In the genomic region with DNA sequence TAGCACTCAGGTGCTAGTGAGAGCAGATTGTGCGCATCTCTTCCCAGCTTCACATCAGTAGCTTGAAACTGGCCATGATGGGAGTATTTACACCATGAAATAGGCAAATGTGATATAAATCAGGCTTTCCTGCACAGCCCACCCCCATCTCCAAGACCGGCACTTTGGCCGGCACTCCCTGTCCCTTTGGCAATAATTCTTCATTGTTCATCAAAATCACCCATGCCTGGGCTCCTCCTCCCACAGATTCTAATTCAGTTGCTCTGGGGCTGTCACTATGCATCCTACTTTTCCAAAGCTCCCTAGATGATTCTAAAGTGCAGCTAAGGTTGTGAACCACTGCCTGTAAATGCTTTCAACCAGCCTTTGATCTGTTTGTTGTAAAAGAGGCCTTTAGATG, we compare ENCODE assay signal across 38 cellular contexts.
"Had no signal": no experiment of that assay in that cellular context is flagged by ENCODE, and none has a peak within 500 bp of the region (broad histone marks: within the 10 kb centered on the region; RNA-seq: fewer than 3 reads in every experiment).

No MANE protein-coding gene starts in this region.

- ATAC-seq: activated CD8-positive, alpha-beta T cell treated with anti-CD3 and anti-CD28 coated beads for 36 hours; activated naive CD4-positive, alpha-beta T cell treated with anti-CD3 and anti-CD28 coated beads, Interleukin-2, amount 50 U/mL, for 72 hours; activated T-cell treated with anti-CD3 and anti-CD28 coated beads, Interleukin-2, amount 50 U/mL, for 4 hours; activated T-cell treated with anti-CD3 and anti-CD28 coated beads, Interleukin-2, amount 50 U/mL, for 72 hours; activated T-helper 17 cell treated with anti-CD3 and anti-CD28 coated beads, Interleukin-2, amount 50 U/mL, for 72 hours; body of pancreas had no signal

- H3K27me3 ChIP-seq: adrenal gland, body of pancreas, breast epithelium had no signal

- DNase-seq: activated B cell treated with CpG ODN at 0.5 μM for 24 hours; activated CD4-positive, alpha-beta memory T cell treated with anti-CD3 and anti-CD28 coated beads for 36 hours; activated CD4-positive, alpha-beta T cell treated with anti-CD3 and anti-CD28 coated beads for 4 hours; activated CD4-positive, alpha-beta T cell treated with anti-CD3 and anti-CD28 coated beads, Interleukin-2, amount 10 ng/mL, durations not matched to agents 24 days and 14 days; activated CD4-positive, alpha-beta T cell treated with anti-CD3 and anti-CD28 coated beads, Interleukin-2, amount 50 U/mL, for 1 hour; activated CD4-positive, alpha-beta T cell treated with anti-CD3 and anti-CD28 coated beads, Interleukin-2, amount 50 U/mL, for 4 hours; activated CD4-positive, CD25-positive, alpha-beta regulatory T cell treated with anti-CD3 and anti-CD28 coated beads, Interleukin-2, amount 50 U/mL, for 72 hours; activated CD8-positive, alpha-beta memory T cell treated with anti-CD3 and anti-CD28 coated beads, Interleukin-2, amount 50 U/mL, for 4 hours; activated CD8-positive, alpha-beta T cell treated with anti-CD3 and anti-CD28 coated beads for 36 hours; activated effector memory CD4-positive, alpha-beta T cell treated with anti-CD3 and anti-CD28 coated beads, Interleukin-2, amount 50 U/mL, for 16 hours; activated gamma-delta T cell treated with Interleukin-2 at 50 U/mL for 16 hours; activated naive CD4-positive, alpha-beta T cell; activated naive CD4-positive, alpha-beta T cell treated with anti-CD3 and anti-CD28 coated beads for 36 hours; activated naive CD4-positive, alpha-beta T cell treated with anti-CD3 and anti-CD28 coated beads, Interleukin-2, amount 50 U/mL, for 16 hours; activated naive CD8-positive, alpha-beta T cell treated with anti-CD3 and anti-CD28 coated beads for 36 hours; activated T-cell treated with anti-CD3 and anti-CD28 coated beads for 4 hours; activated T-cell treated with anti-CD3 and anti-CD28 coated beads, Interleukin-2, amount 50 U/mL, for 1 hour; activated T-cell treated with anti-CD3 and anti-CD28 coated beads, Interleukin-2, amount 50 U/mL, for 4 hours; activated T-cell treated with anti-CD3 and anti-CD28 coated beads, Interleukin-2, amount 50 U/mL, for 72 hours; adrenal gland; amniotic stem cell; aorta; body of pancreas; brain microvascular endothelial cell; caudate nucleus; cerebellar nuclear complex; T-helper 1 cell; T-helper 2 cell; T-helper 9 cell had no signal

- H3K4me3 Mint-ChIP-seq: activated B cell treated with CpG ODN at 0.5 μM for 24 hours; activated CD4-positive, alpha-beta memory T cell treated with anti-CD3 and anti-CD28 coated beads for 36 hours; activated CD4-positive, alpha-beta T cell treated with anti-CD3 and anti-CD28 coated beads, Interleukin-2, amount 10 ng/mL, durations not matched to agents 24 days and 14 days; activated CD8-positive, alpha-beta T cell treated with anti-CD3 and anti-CD28 coated beads for 36 hours; activated naive CD4-positive, alpha-beta T cell treated with anti-CD3 and anti-CD28 coated beads for 36 hours; activated naive CD8-positive, alpha-beta T cell treated with anti-CD3 and anti-CD28 coated beads for 36 hours; activated T-cell treated with anti-CD3 and anti-CD28 coated beads, Interleukin-2, amount 50 U/mL, for 4 hours; activated T-cell treated with anti-CD3 and anti-CD28 coated beads, Interleukin-2, amount 50 U/mL, for 72 hours; activated T-helper 1 cell treated with anti-CD3 and anti-CD28 coated beads, Interleukin-12 subunit alpha, Interleukin-12 subunit beta, Interleukin-2, Interleukin-4 antibody, amounts not matched to agents 30 ng/mL and 10 ng/mL and 1 ng/mL, durations not matched to agents 14 hours and 24 hours and 36 hours; activated T-helper 17 cell treated with anti-CD3 and anti-CD28 coated beads, Interleukin-2, amount 50 U/mL, for 72 hours; central memory CD8-positive, alpha-beta T cell; T-helper 1 cell treated with Interleukin-12 subunit alpha and Interleukin-12 subunit beta and Interleukin-4 antibody, amounts not matched to agents 30 μg/mL and 1 μg/mL, for 36 hours; T-helper 2 cell treated with Interferon-gamma antibody and Interleukin-4, amounts not matched to agents 5 μg/mL and 100 μg/mL, for 36 hours had no signal

- H3K4me1 ChIP-seq: adrenal gland, body of pancreas, breast epithelium had no signal

- H3K4me1 Mint-ChIP-seq: activated B cell treated with CpG ODN at 0.5 μM for 24 hours; activated CD4-positive, alpha-beta T cell treated with anti-CD3 and anti-CD28 coated beads, Interleukin-2, amount 10 ng/mL, durations not matched to agents 24 days and 14 days; activated naive CD8-positive, alpha-beta T cell treated with anti-CD3 and anti-CD28 coated beads for 36 hours; activated T-helper 17 cell treated with anti-CD3 and anti-CD28 coated beads, Interleukin-2, amount 50 U/mL, for 72 hours; central memory CD8-positive, alpha-beta T cell had no signal

- H3K27ac ChIP-seq: adrenal gland, body of pancreas, brain microvascular endothelial cell, breast epithelium, cardiac muscle cell, VCaP had no signal

- H3K9me3 Mint-ChIP-seq: activated B cell treated with CpG ODN at 0.5 μM for 24 hours; activated CD4-positive, alpha-beta memory T cell treated with anti-CD3 and anti-CD28 coated beads for 36 hours; activated CD4-positive, alpha-beta T cell treated with anti-CD3 and anti-CD28 coated beads, Interleukin-2, amount 10 ng/mL, durations not matched to agents 24 days and 14 days; activated CD8-positive, alpha-beta T cell treated with anti-CD3 and anti-CD28 coated beads for 36 hours; activated naive CD4-positive, alpha-beta T cell treated with anti-CD3 and anti-CD28 coated beads for 36 hours; activated naive CD4-positive, alpha-beta T cell treated with anti-CD3 and anti-CD28 coated beads, Interleukin-2, amount 50 U/mL, for 72 hours; activated naive CD8-positive, alpha-beta T cell treated with anti-CD3 and anti-CD28 coated beads for 36 hours; activated T-cell treated with anti-CD3 and anti-CD28 coated beads, Interleukin-2, amount 50 U/mL, for 4 hours; activated T-cell treated with anti-CD3 and anti-CD28 coated beads, Interleukin-2, amount 50 U/mL, for 72 hours; activated T-helper 1 cell treated with anti-CD3 and anti-CD28 coated beads, Interleukin-12 subunit alpha, Interleukin-12 subunit beta, Interleukin-2, Interleukin-4 antibody, amounts not matched to agents 30 ng/mL and 10 ng/mL and 1 ng/mL, durations not matched to agents 14 hours and 24 hours and 36 hours; activated T-helper 17 cell treated with anti-CD3 and anti-CD28 coated beads, Interleukin-2, amount 50 U/mL, for 72 hours; central memory CD8-positive, alpha-beta T cell; T-helper 1 cell treated with Interleukin-12 subunit alpha and Interleukin-12 subunit beta and Interleukin-4 antibody, amounts not matched to agents 30 μg/mL and 1 μg/mL, for 36 hours; T-helper 2 cell treated with Interferon-gamma antibody and Interleukin-4, amounts not matched to agents 5 μg/mL and 100 μg/mL, for 36 hours had no signal

- H3K4me3 ChIP-seq: adrenal gland, body of pancreas, breast epithelium, cardiac muscle cell had no signal

- H3K27me3 Mint-ChIP-seq: activated CD4-positive, alpha-beta memory T cell treated with anti-CD3 and anti-CD28 coated beads for 36 hours had no signal

- H3K36me3 ChIP-seq: adrenal gland, brain microvascular endothelial cell, breast epithelium, cardiac muscle cell had no signal

- H3K9me3 ChIP-seq: adrenal gland, body of pancreas, breast epithelium had no signal

- H3K36me3 Mint-ChIP-seq: activated CD4-positive, alpha-beta memory T cell treated with anti-CD3 and anti-CD28 coated beads for 36 hours; activated naive CD4-positive, alpha-beta T cell treated with anti-CD3 and anti-CD28 coated beads, Interleukin-2, amount 50 U/mL, for 72 hours; activated naive CD8-positive, alpha-beta T cell treated with anti-CD3 and anti-CD28 coated beads for 36 hours had no signal

- H3K27ac Mint-ChIP-seq: activated B cell treated with CpG ODN at 0.5 μM for 24 hours; activated CD4-positive, alpha-beta memory T cell treated with anti-CD3 and anti-CD28 coated beads for 36 hours; activated CD4-positive, alpha-beta T cell treated with anti-CD3 and anti-CD28 coated beads, Interleukin-2, amount 10 ng/mL, durations not matched to agents 24 days and 14 days; activated CD8-positive, alpha-beta T cell treated with anti-CD3 and anti-CD28 coated beads for 36 hours; activated naive CD4-positive, alpha-beta T cell treated with anti-CD3 and anti-CD28 coated beads for 36 hours; activated naive CD4-positive, alpha-beta T cell treated with anti-CD3 and anti-CD28 coated beads, Interleukin-2, amount 50 U/mL, for 72 hours; activated naive CD8-positive, alpha-beta T cell treated with anti-CD3 and anti-CD28 coated beads for 36 hours; activated T-cell treated with anti-CD3 and anti-CD28 coated beads, Interleukin-2, amount 50 U/mL, for 72 hours; activated T-helper 1 cell treated with anti-CD3 and anti-CD28 coated beads, Interleukin-12 subunit alpha, Interleukin-12 subunit beta, Interleukin-2, Interleukin-4 antibody, amounts not matched to agents 30 ng/mL and 10 ng/mL and 1 ng/mL, durations not matched to agents 14 hours and 24 hours and 36 hours; activated T-helper 17 cell treated with anti-CD3 and anti-CD28 coated beads, Interleukin-2, amount 50 U/mL, for 72 hours; T-helper 1 cell treated with Interleukin-12 subunit alpha and Interleukin-12 subunit beta and Interleukin-4 antibody, amounts not matched to agents 30 μg/mL and 1 μg/mL, for 36 hours; T-helper 2 cell treated with Interferon-gamma antibody and Interleukin-4, amounts not matched to agents 5 μg/mL and 100 μg/mL, for 36 hours had no signal
